In the genomic region with DNA sequence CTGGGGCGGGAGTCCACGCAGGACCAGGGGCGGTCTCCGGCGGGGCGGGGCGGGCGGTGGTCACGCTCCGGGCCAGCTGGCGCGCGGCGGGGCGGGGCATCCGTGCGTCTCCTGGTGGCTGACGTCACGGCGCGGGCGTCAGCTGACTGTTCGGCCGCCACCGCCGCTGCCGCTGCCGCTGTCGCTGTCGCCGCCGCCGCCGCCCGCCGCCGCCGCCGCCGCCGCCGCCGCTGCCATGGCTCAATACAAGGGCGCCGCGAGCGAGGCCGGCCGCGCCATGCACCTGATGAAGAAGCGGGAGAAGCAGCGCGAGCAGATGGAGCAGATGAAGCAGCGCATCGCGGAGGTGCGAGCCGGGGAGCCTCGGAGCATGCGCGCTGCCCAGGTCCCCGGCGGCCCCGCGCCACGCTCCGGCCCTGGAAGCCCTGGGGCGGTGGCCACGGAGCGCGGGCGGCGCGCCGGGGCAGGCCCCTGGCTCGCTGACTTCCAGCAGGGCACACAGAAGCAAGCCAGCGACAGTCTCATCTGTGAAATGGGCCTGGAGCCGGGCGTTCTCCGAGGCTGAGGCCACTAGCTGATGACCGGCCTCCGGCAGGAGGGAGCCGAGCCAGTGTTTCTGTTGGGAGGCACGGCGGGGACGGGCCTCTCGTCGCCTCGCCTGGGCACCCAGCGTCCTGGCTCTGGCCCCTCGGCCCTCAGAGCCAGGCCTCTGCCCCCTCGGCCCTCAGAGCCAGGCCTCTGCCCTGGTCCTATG, we compare ENCODE assay signal across 1 cellular context.
TF ChIP-seq lines count a peak whose summit lies in the region.

A gene with protein sequence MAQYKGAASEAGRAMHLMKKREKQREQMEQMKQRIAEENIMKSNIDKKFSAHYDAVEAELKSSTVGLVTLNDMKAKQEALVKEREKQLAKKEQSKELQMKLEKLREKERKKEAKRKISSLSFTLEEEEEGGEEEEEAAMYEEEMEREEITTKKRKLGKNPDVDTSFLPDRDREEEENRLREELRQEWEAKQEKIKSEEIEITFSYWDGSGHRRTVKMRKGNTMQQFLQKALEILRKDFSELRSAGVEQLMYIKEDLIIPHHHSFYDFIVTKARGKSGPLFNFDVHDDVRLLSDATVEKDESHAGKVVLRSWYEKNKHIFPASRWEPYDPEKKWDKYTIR (plus strand): TSS at position 141 of the 754 bp plus-strand sequence. CDS start 95 bp downstream, at position 236.

TF ChIP-seq in GM23338, 12 proteins besides CTCF, POLR2A, EP300 and RAD21 (continued from another document):
- TF ChIP-seq, protein P1, sequence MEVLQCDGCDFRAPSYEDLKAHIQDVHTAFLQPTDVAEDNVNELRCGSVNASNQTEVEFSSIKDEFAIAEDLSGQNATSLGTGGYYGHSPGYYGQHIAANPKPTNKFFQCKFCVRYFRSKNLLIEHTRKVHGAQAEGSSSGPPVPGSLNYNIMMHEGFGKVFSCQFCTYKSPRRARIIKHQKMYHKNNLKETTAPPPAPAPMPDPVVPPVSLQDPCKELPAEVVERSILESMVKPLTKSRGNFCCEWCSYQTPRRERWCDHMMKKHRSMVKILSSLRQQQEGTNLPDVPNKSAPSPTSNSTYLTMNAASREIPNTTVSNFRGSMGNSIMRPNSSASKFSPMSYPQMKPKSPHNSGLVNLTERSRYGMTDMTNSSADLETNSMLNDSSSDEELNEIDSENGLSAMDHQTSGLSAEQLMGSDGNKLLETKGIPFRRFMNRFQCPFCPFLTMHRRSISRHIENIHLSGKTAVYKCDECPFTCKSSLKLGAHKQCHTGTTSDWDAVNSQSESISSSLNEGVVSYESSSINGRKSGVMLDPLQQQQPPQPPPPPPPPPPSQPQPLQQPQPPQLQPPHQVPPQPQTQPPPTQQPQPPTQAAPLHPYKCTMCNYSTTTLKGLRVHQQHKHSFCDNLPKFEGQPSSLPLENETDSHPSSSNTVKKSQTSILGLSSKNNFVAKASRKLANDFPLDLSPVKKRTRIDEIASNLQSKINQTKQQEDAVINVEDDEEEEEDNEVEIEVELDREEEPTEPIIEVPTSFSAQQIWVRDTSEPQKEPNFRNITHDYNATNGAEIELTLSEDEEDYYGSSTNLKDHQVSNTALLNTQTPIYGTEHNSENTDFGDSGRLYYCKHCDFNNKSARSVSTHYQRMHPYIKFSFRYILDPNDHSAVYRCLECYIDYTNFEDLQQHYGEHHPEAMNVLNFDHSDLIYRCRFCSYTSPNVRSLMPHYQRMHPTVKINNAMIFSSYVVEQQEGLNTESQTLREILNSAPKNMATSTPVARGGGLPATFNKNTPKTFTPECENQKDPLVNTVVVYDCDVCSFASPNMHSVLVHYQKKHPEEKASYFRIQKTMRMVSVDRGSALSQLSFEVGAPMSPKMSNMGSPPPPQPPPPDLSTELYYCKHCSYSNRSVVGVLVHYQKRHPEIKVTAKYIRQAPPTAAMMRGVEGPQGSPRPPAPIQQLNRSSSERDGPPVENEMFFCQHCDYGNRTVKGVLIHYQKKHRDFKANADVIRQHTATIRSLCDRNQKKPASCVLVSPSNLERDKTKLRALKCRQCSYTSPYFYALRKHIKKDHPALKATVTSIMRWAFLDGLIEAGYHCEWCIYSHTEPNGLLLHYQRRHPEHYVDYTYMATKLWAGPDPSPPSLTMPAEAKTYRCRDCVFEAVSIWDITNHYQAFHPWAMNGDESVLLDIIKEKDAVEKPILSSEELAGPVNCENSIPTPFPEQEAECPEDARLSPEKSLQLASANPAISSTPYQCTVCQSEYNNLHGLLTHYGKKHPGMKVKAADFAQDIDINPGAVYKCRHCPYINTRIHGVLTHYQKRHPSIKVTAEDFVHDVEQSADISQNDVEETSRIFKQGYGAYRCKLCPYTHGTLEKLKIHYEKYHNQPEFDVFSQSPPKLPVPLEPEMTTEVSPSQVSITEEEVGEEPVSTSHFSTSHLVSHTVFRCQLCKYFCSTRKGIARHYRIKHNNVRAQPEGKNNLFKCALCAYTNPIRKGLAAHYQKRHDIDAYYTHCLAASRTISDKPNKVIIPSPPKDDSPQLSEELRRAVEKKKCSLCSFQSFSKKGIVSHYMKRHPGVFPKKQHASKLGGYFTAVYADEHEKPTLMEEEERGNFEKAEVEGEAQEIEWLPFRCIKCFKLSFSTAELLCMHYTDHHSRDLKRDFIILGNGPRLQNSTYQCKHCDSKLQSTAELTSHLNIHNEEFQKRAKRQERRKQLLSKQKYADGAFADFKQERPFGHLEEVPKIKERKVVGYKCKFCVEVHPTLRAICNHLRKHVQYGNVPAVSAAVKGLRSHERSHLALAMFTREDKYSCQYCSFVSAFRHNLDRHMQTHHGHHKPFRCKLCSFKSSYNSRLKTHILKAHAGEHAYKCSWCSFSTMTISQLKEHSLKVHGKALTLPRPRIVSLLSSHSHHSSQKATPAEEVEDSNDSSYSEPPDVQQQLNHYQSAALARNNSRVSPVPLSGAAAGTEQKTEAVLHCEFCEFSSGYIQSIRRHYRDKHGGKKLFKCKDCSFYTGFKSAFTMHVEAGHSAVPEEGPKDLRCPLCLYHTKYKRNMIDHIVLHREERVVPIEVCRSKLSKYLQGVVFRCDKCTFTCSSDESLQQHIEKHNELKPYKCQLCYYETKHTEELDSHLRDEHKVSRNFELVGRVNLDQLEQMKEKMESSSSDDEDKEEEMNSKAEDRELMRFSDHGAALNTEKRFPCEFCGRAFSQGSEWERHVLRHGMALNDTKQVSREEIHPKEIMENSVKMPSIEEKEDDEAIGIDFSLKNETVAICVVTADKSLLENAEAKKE (CRISPR knock-in tag; IDR thresholded peaks at IDR 0.05) = no peak
- no peak for TF ChIP-seq NANOG (IDR thresholded peaks at IDR 0.05; ENCODE audit: borderline replicate concordance)
- 0 out of 2 replicates have a peak, but pooled peaks have one; percentile 5 for TF ChIP-seq POLR2AphosphoS5 (IDR thresholded peaks at IDR 0.05; ENCODE audit: low read depth)
- TF ChIP-seq, protein P2, sequence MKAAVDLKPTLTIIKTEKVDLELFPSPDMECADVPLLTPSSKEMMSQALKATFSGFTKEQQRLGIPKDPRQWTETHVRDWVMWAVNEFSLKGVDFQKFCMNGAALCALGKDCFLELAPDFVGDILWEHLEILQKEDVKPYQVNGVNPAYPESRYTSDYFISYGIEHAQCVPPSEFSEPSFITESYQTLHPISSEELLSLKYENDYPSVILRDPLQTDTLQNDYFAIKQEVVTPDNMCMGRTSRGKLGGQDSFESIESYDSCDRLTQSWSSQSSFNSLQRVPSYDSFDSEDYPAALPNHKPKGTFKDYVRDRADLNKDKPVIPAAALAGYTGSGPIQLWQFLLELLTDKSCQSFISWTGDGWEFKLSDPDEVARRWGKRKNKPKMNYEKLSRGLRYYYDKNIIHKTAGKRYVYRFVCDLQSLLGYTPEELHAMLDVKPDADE (IDR thresholded peaks at IDR 0.05) = no peak
- TF ChIP-seq EZH2 (IDR thresholded peaks at IDR 0.05; ENCODE audit: low read depth, unreplicated experiment) = no peak
- TF ChIP-seq JUNB (IDR thresholded peaks at IDR 0.05; ENCODE audit: unreplicated experiment) = no peak
- TF ChIP-seq CREB1 (CRISPR knock-in tag; IDR thresholded peaks at IDR 0.05; ENCODE audit: low read depth) = peak; percentile 79
- no peak for TF ChIP-seq EZH2phosphoT487 (IDR thresholded peaks at IDR 0.05; ENCODE audit: unreplicated experiment)
